Comparison of ENCODE assay signal across 10 cellular contexts in genomic region chr11:3984896-3985295, GRCh38.
DNase-seq lines count a peak whose midpoint lies in the region; ATAC-seq and TF ChIP-seq lines count a peak whose summit lies in the region.
"Had no signal": no experiment of that assay in that cellular context is flagged by ENCODE, and none has a peak within 500 bp of the region (broad histone marks: within the 10 kb centered on the region; RNA-seq: fewer than 3 reads in every experiment).

No MANE protein-coding gene starts in this region.

- no peaks in the 10 kb centered on the region for H3K36me3 ChIP-seq in hepatocyte (replicated peaks; ENCODE audit: insufficient read depth, low read depth)
- H3K36me3 ChIP-seq: uterus had no signal

- TF ChIP-seq CTCF in hepatocyte (IDR thresholded peaks at IDR 0.05; ENCODE audit: poor library complexity), result peak; percentile 19

- H3K9me3 Mint-ChIP-seq in activated T-cell treated with anti-CD3 and anti-CD28 coated beads, Interleukin-2, amount 50 U/mL, for 24 hours, result no peaks in the 10 kb centered on the region
- peaks cover 0 to 2% of the 10 kb centered on the region in 2 donors for H3K9me3 Mint-ChIP-seq in stimulated activated naive B cell treated with anti-CD40 and anti-IgM and Interleukin-4, amounts not matched to agents 10 μg/mL and 1 μg/mL and 100 μg/mL, for 72 hours

- H3K4me1 Mint-ChIP-seq in activated T-cell treated with anti-CD3 and anti-CD28 coated beads, Interleukin-2, amount 50 U/mL, for 24 hours (ENCODE audit: low read depth), result peaks cover 83% of the 10 kb centered on the region
- H3K4me1 Mint-ChIP-seq in stimulated activated naive B cell treated with anti-CD40 and anti-IgM and Interleukin-4, amounts not matched to agents 10 μg/mL and 1 μg/mL and 100 μg/mL, for 72 hours, result peaks cover 30 to 59% of the 10 kb centered on the region in 2 donors

- no peak overlapping the region for H3K27ac ChIP-seq in hepatocyte
- H3K27ac ChIP-seq: uterus had no signal

- 69% methylated on average over 5 of the region's 5 CpGs for WGBS in hepatocyte (ENCODE audit: low lambda C conversion rate, missing lambda C conversion rate)

- no peaks in the 10 kb centered on the region for H4K20me1 ChIP-seq in hepatocyte (ENCODE audit: insufficient read depth, poor library complexity, severe bottlenecking)

- no peaks in the 10 kb centered on the region for H3K4me1 ChIP-seq in hepatocyte (ENCODE audit: insufficient read depth)
- H3K4me1 ChIP-seq: uterus had no signal

- H3K27me3 ChIP-seq in hepatocyte, result no peaks in the 10 kb centered on the region
- H3K27me3 ChIP-seq: uterus had no signal

- peaks cover 28% of the 10 kb centered on the region for H3K36me3 Mint-ChIP-seq in activated T-cell treated with anti-CD3 and anti-CD28 coated beads, Interleukin-2, amount 50 U/mL, for 24 hours (ENCODE audit: low read depth)
- H3K36me3 Mint-ChIP-seq in stimulated activated naive B cell treated with anti-CD40 and anti-IgM and Interleukin-4, amounts not matched to agents 10 μg/mL and 1 μg/mL and 100 μg/mL, for 72 hours, result peaks cover 13 to 17% of the 10 kb centered on the region in 2 donors

- H3K4me3 Mint-ChIP-seq in activated T-cell treated with anti-CD3 and anti-CD28 coated beads, Interleukin-2, amount 50 U/mL, for 24 hours, result no peak overlapping the region
- H3K4me3 Mint-ChIP-seq in stimulated activated naive B cell treated with anti-CD40 and anti-IgM and Interleukin-4, amounts not matched to agents 10 μg/mL and 1 μg/mL and 100 μg/mL, for 72 hours, result no peak overlapping the region

- H3K4me2 ChIP-seq in hepatocyte, result no peak overlapping the region

- no peaks in the 10 kb centered on the region for H3K79me2 ChIP-seq in hepatocyte

- no peak overlapping the region for H3K4me3 ChIP-seq in hepatocyte
- H3K4me3 ChIP-seq: uterus had no signal

- no peak overlapping the region for H2AFZ ChIP-seq in hepatocyte

- H3K9me3 ChIP-seq in hepatocyte (ENCODE audit: low read depth), result no peaks in the 10 kb centered on the region
- H3K9me3 ChIP-seq: uterus had no signal

- peak; percentile 67 to 83 for ATAC-seq in stimulated activated naive B cell treated with anti-CD40 and anti-IgM and Interleukin-4, amounts not matched to agents 10 μg/mL and 1 μg/mL and 100 μg/mL, for 72 hours (replicated peaks)
- no peak for ATAC-seq in GM18870 (IDR thresholded peaks at IDR 0.05; ENCODE audit: unreplicated experiment)

- peak overlapping the region; percentile 87 for H3K27ac Mint-ChIP-seq in activated T-cell treated with anti-CD3 and anti-CD28 coated beads, Interleukin-2, amount 50 U/mL, for 24 hours
- H3K27ac Mint-ChIP-seq in stimulated activated naive B cell treated with anti-CD40 and anti-IgM and Interleukin-4, amounts not matched to agents 10 μg/mL and 1 μg/mL and 100 μg/mL, for 72 hours, result no peak overlapping the region

- no peaks in the 10 kb centered on the region for H3K9me2 ChIP-seq in hepatocyte (replicated peaks; ENCODE audit: insufficient read depth)

- DNase-seq in activated gamma-delta T cell treated with Interleukin-2 at 50 U/mL for 16 hours (peak; percentile 23), activated gamma-delta T cell (lab: John Stamatoyannopoulos, UW) (no peak), hepatocyte (ENCODE audit: low spot score) (peak; percentile 10), putamen (ENCODE audit: low spot score) (no peak), middle frontal gyrus (ENCODE audit: extremely low spot score, low spot score) (no peak)
- peak; percentile 51 for DNase-seq in activated T-cell treated with anti-CD3 and anti-CD28 coated beads, Interleukin-2, amount 50 U/mL, for 24 hours
- DNase-seq in stimulated activated naive B cell treated with anti-CD40 and anti-IgM and Interleukin-4, amounts not matched to agents 10 μg/mL and 1 μg/mL and 100 μg/mL, for 72 hours, result no peak
- DNase-seq: NCI-H2081 had no signal

- no peaks in the 10 kb centered on the region for H3K27me3 Mint-ChIP-seq in activated T-cell treated with anti-CD3 and anti-CD28 coated beads, Interleukin-2, amount 50 U/mL, for 24 hours
- H3K27me3 Mint-ChIP-seq in stimulated activated naive B cell treated with anti-CD40 and anti-IgM and Interleukin-4, amounts not matched to agents 10 μg/mL and 1 μg/mL and 100 μg/mL, for 72 hours, result no peaks in the 10 kb centered on the region

Comparison
In these comparisons a context has a peak if more than half of its experiments do, and no peak if none do; other contexts are left out.
1. DNase-seq: peak in activated gamma-delta T cell treated with Interleukin-2 at 50 U/mL for 16 hours (single experiment), activated T-cell treated with anti-CD3 and anti-CD28 coated beads, Interleukin-2, amount 50 U/mL, for 24 hours (single experiment) and hepatocyte (single experiment); none in activated gamma-delta T cell (single experiment), stimulated activated naive B cell treated with anti-CD40 and anti-IgM and Interleukin-4, amounts not matched to agents 10 μg/mL and 1 μg/mL and 100 μg/mL, for 72 hours (single experiment), putamen (single experiment) and middle frontal gyrus (single experiment).